In the genomic region with DNA sequence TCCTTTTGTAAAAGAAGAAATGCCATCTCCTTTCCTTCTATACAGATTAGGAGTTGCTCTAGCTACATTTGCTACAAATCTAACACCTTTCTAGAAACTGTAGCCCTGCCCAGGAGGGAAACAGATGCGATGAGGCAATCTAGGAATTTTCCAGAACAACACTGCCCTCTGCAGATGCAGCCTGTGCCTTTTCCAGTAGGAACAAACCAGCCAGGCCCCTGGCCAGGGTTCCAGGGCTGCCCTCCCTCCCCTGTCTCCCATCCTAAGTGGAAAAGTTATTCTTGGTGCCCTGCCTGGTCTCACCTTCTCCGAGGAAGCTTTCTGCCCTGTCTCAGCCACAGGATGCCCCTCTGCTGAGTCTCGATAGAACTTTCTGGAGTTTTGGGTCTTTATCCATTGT, we compare ENCODE assay signal across 8 cellular contexts. TPM values are rescaled to one million over a fixed set of nuclear protein-coding genes. Genes with fewer than 3 reads are reported as not detected.
A peak's percentile ranks its signal among the peaks of the same experiment; 100 is the strongest.
DNase-seq lines count a peak whose midpoint lies in the region; ATAC-seq, FAIRE-seq and TF ChIP-seq lines count a peak whose summit lies in the region.
"Not testable (repeated sequence)": the region's sequence is repeated elsewhere in the genome, so short reads cannot be mapped to it uniquely, and the experiment has no call there.

No MANE protein-coding gene starts in this region.

- CTCF ChIA-PET in AG04450 (lab: Charles Lee) = interaction anchor here (0.7 to 5.3 kb wide), 4 partner anchors 9 to 326 kb away, joined by 3 to 60 read pairs (median 6); no protein-coding TSS in a partner anchor

- peak; percentile 75 to 78 for TF ChIP-seq RAD21 in liver (IDR thresholded peaks at IDR 0.05)

- peaks cover 0 to 22% (median 0%) of the 10 kb centered on the region in 3 donors for H3K4me1 ChIP-seq in gastroesophageal sphincter
- H3K4me1 ChIP-seq in liver (ENCODE audit: control insufficient read depth in 4 of 4, insufficient read depth in 4 of 4, low read length in 3 of 4) = not testable (repeated sequence)

- DNase-seq in AG04450 (ENCODE audit: low read depth, low spot score); GM12864 (ENCODE audit: low read depth); NB4 (ENCODE audit: low read depth): not testable (repeated sequence)
- DNase-seq in caudate nucleus (lab: John Stamatoyannopoulos, UW) (peak in 6 of 61 donors; percentile 1 to 25 (median 12)), renal cortical epithelial cell (ENCODE audit: low read depth) (peak; percentile 33)

- H3K9me3 ChIP-seq in AG04450 (ENCODE audit: control insufficient read depth, insufficient read depth, low read length); gastroesophageal sphincter; liver (ENCODE audit: control insufficient read depth in 4 of 4, low read length in 3 of 4): not testable (repeated sequence)

- POLR2A ChIA-PET in AG04450 (lab: Yijun Ruan, JAX) = not testable (repeated sequence)

- WGBS in gastroesophageal sphincter (ENCODE audit: low coverage in 1 of 2), 2 donors = 40 to 50% methylated on average over 2 to 3 of the region's 3 CpGs
- 56% methylated on average over 3 of the region's 3 CpGs for WGBS in liver

- TF ChIP-seq EP300 in gastroesophageal sphincter (IDR thresholded peaks at IDR 0.05) = not testable (repeated sequence)

- peak; percentile 25 for FAIRE-seq in TTC549 (lab: Jason Lieb, UNC)

- H3K27ac ChIP-seq in AG04450 (ENCODE audit: low read depth, low read length); liver (ENCODE audit: low read depth in 1 of 2, low read length in 2 of 2): not testable (repeated sequence)
- H3K27ac ChIP-seq in caudate nucleus (ENCODE audit: low read depth, low read length) = peak overlapping the region; percentile 52
- peak overlapping the region in 3 of 4 donors; percentile 39 to 75 (median 41) for H3K27ac ChIP-seq in gastroesophageal sphincter

- H3K9ac ChIP-seq in liver (ENCODE audit: low read depth in 1 of 2, low read length in 2 of 2) = not testable (repeated sequence)

- H3K27me3 ChIP-seq in AG04450 (ENCODE audit: control insufficient read depth, insufficient read depth, low read length); gastroesophageal sphincter; liver (ENCODE audit: control insufficient read depth in 4 of 4, insufficient read depth in 4 of 4, low read length in 3 of 4): not testable (repeated sequence)

- TF ChIP-seq POLR2A in NB4 (IDR thresholded peaks at IDR 0.05; ENCODE audit: extremely low read depth, insufficient read length); gastroesophageal sphincter (IDR thresholded peaks at IDR 0.05): not testable (repeated sequence)

- not testable (repeated sequence) for H3K4me3 ChIP-seq in AG04450 (ENCODE audit: low read depth, low read length); GM12864 (ENCODE audit: low read depth, low read length); NB4 (ENCODE audit: low read depth, low read length); gastroesophageal sphincter; liver (ENCODE audit: low read depth in 1 of 3, low read length in 3 of 3)

- TF ChIP-seq CTCF in AG04450 (IDR thresholded peaks at IDR 0.05; ENCODE audit: low read depth, low read length) (peak; percentile 48), GM12864 (IDR thresholded peaks at IDR 0.05; ENCODE audit: low read depth, low read length, missing control alignments) (peak; percentile 13), NB4 (IDR thresholded peaks at IDR 0.05; ENCODE audit: low read depth, low read length) (peak; percentile 10), gastroesophageal sphincter (IDR thresholded peaks at IDR 0.05) (peak in 1 of 4 experiments; percentile 52), liver (IDR thresholded peaks at IDR 0.05; ENCODE audit: low read depth, low read length, missing input control) (peak; percentile 35)

- ATAC-seq in gastroesophageal sphincter = peak; percentile 80

- H3K36me3 ChIP-seq in gastroesophageal sphincter = peaks cover 0 to 53% of the 10 kb centered on the region in 2 donors
- not testable (repeated sequence) for H3K36me3 ChIP-seq in liver (ENCODE audit: control insufficient read depth in 4 of 4, insufficient read depth in 3 of 4, low read depth in 1 of 4, low read length in 3 of 4)

TF ChIP-seq in liver, 16 proteins besides CTCF, POLR2A, EP300 and RAD21:
- peak; percentile 25 for TF ChIP-seq SP1 (IDR thresholded peaks at IDR 0.05)

RNA-seq across cellular contexts. Expression of gene GTF2IRD1, which starts 59.1 kb away (rescaled TPM):
- polyA plus RNA-seq in AG04450 (2011; rRNA removed) = 23.5 and 27.3 TPM in 2 replicates
- 28.1 and 37.7 TPM in 2 replicates for polyA minus RNA-seq in AG04450 (2011; rRNA and poly(A)+ RNA removed)
- 10 to 100 TPM; 21.5 to 49.0 (median 28.2) TPM for total RNA-seq in gastroesophageal sphincter
- total RNA-seq in liver = 1 to 10 TPM; 2.0 to 3.3 TPM
- 1 to 10 TPM; 3.3 to 7.4 TPM for polyA plus RNA-seq in liver
- total RNA-seq in renal cortical epithelial cell = 27.3 and 52.2 TPM in 2 replicates
